17 cellular contexts compared by ENCODE assay signal in the genomic region with DNA sequence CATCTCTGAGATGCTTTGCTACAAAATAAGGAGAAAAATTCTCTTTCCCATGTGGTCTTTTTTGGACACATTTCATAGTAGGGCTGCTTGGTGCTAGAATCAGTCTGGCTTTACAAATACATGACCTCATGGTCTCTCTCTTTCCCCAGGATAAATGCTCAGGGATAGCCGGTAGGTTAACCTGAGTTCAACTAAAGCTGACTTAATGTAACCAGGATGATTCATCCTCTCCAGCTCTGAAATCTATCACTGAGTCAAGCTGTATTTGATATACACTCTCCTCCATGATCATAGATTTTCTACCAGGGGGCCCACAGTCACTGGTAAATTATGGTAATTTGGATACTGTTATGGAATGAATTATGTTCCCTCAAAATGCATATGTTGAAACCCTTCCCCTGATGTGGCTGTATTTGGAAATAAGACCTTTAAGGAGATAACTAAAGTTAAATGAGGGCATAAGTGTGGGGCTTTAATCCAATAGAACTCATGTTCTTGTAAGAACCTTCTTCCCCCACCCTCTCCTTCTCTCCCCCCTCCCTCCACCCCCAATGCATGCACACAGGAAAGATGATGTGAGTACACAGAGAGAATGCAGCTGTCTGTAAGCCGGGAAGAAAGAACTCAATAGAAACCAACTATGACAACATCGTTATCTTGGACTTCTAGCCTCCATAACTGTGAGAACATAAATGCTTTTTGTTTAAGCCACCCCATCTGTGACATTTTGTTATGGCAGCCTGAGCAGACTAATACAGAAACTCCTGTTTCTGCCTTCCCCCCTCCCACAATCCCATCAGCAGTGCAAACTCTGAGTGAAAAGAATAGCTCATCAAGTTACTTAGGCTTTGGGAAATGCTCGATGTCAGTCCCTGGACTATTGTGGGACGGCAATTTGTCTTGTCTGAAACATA.
A peak's percentile ranks its signal among the peaks of the same experiment; 100 is the strongest.
DNase-seq lines count a peak whose midpoint lies in the region; ATAC-seq, FAIRE-seq and TF ChIP-seq lines count a peak whose summit lies in the region.
"Had no signal": no experiment of that assay in that cellular context is flagged by ENCODE, and none has a peak within 500 bp of the region (broad histone marks: within the 10 kb centered on the region; RNA-seq: fewer than 3 reads in every experiment).

No MANE protein-coding gene starts in this region.

- H3K36me3 ChIP-seq in GM12878 (ENCODE audit: control insufficient read depth in 2 of 2, insufficient read depth in 2 of 2, low read length in 1 of 2) = no peaks in the 10 kb centered on the region
- H3K36me3 ChIP-seq in Peyer's patch = no peaks in the 10 kb centered on the region
- H3K36me3 ChIP-seq: colonic mucosa, right lobe of liver had no signal

- H3K27me3 Mint-ChIP-seq in chondrocyte (ENCODE audit: low read depth) = no peaks in the 10 kb centered on the region
- H3K27me3 Mint-ChIP-seq: activated CD4-positive, alpha-beta T cell treated with anti-CD3 and anti-CD28 coated beads, Interleukin-2, amount 10 ng/mL, durations not matched to agents 7 days and 5 days; IgD-negative memory B cell; type B pancreatic cell had no signal

- POLR2A ChIA-PET in GM12878 (lab: Charles Lee) = interaction anchor here (0.7 kb wide), 1 partner anchor 126 kb away, joined by 4 read pairs; no protein-coding TSS in a partner anchor

- DNase-seq in GM12878 (ENCODE audit: low read depth, low spot score) (no peak), putamen (ENCODE audit: low spot score) (peak; percentile 61), GM03348 (ENCODE audit: low spot score) (no peak), chondrocyte (ENCODE audit: low spot score) (no peak), sciatic nerve (ENCODE audit: low spot score) (no peak), Peyer's patch (no peak)
- DNase-seq: activated CD4-positive, alpha-beta T cell treated with anti-CD3 and anti-CD28 coated beads, Interleukin-2, amount 10 ng/mL, durations not matched to agents 7 days and 5 days; activated naive CD4-positive, alpha-beta T cell; colonic mucosa; DMS153; H9; right lobe of liver had no signal

- H3K79me2 ChIP-seq in GM12878 (ENCODE audit: control insufficient read depth, insufficient read depth, low read length) = no peaks in the 10 kb centered on the region
- H3K79me2 ChIP-seq: hepatocyte had no signal

- H3K4me3 ChIP-seq in GM12878 = no peak overlapping the region
- no peak overlapping the region for H3K4me3 ChIP-seq in Peyer's patch
- H3K4me3 ChIP-seq: colonic mucosa, hepatocyte, right lobe of liver had no signal

- no peaks in the 10 kb centered on the region for H4K20me1 ChIP-seq in GM12878 (ENCODE audit: control insufficient read depth, insufficient read depth)

- H3K4me1 ChIP-seq in GM12878 (ENCODE audit: control insufficient read depth, insufficient read depth, low read length) (peaks cover 5% of the 10 kb centered on the region; the same call in 1 of the 2 replicates), Peyer's patch (no peaks in the 10 kb centered on the region)
- H3K4me1 ChIP-seq: colonic mucosa, right lobe of liver had no signal

- no peak for FAIRE-seq in GM12878 (lab: Jason Lieb, UNC)

- BruUV-seq in GM12878 (replicated peaks; lab: Mats Ljungman, UMichigan) = no TSS peak

- no peaks in the 10 kb centered on the region for H3K36me3 Mint-ChIP-seq in chondrocyte (ENCODE audit: low read depth)
- H3K36me3 Mint-ChIP-seq: IgD-negative memory B cell, type B pancreatic cell had no signal

- ATAC-seq in GM19351 (IDR thresholded peaks at IDR 0.05; ENCODE audit: unreplicated experiment) (peak; percentile 20), HG03342 (IDR thresholded peaks at IDR 0.05; ENCODE audit: unreplicated experiment) (peak; percentile 36), GM12878 (peak; percentile 69), sciatic nerve (no peak)

- TF ChIP-seq EP300 in GM12878 (IDR thresholded peaks at IDR 0.05; ENCODE audit: borderline replicate concordance in 1 of 2, control insufficient read depth in 1 of 2, low read depth in 2 of 2, low read length in 2 of 2) = no peak

- no peak overlapping the region; the same call in 1 of the 2 replicates for H3K4me2 ChIP-seq in GM12878 (ENCODE audit: control insufficient read depth, insufficient read depth)
- H3K4me2 ChIP-seq: hepatocyte had no signal

- H2AFZ ChIP-seq in GM12878 (ENCODE audit: control insufficient read depth, low read depth, low read length) = no peak overlapping the region
- H2AFZ ChIP-seq: hepatocyte had no signal

- no peak for TF ChIP-seq POLR2A in GM12878 (IDR thresholded peaks at IDR 0.05; ENCODE audit: low read depth, low read length)
- TF ChIP-seq POLR2A in Peyer's patch (IDR thresholded peaks at IDR 0.05) = no peak

- H3K9me3 ChIP-seq in GM12878 (replicated peaks; ENCODE audit: control insufficient read depth, insufficient read depth, low read length) (no peaks in the 10 kb centered on the region), Peyer's patch (no peaks in the 10 kb centered on the region)
- H3K9me3 ChIP-seq: colonic mucosa, right lobe of liver had no signal

- TF ChIP-seq RAD21 in GM12878 (IDR thresholded peaks at IDR 0.05; ENCODE audit: insufficient read depth, low read depth, low read length) = no peak

- SMC1A ChIA-PET in GM12878 (lab: Charles Lee; ENCODE audit: uncharacterized antibody, unreplicated experiment) = interaction anchor here (0.7 to 1.5 kb wide), 2 partner anchors 16 to 251 kb away, joined by 3 read pairs; no protein-coding TSS in a partner anchor

- in situ Hi-C loops in GM12878 (cut with MboI) = no loop called here

- H3K27ac ChIP-seq in GM12878 (ENCODE audit: control insufficient read depth, insufficient read depth) = no peak overlapping the region; the same call in 1 of the 2 replicates
- no peak overlapping the region for H3K27ac ChIP-seq in Peyer's patch
- H3K27ac ChIP-seq: colonic mucosa, hepatocyte, right lobe of liver had no signal

- no peak overlapping the region for H3K4me3 Mint-ChIP-seq in chondrocyte (ENCODE audit: unreplicated experiment)
- H3K4me3 Mint-ChIP-seq: activated CD4-positive, alpha-beta T cell treated with anti-CD3 and anti-CD28 coated beads, Interleukin-2, amount 10 ng/mL, durations not matched to agents 7 days and 5 days; H9; IgD-negative memory B cell; type B pancreatic cell had no signal

- CTCF ChIA-PET in GM12878 (lab: Yijun Ruan, JAX) = no interaction called here

- no peak overlapping the region for H3K27ac Mint-ChIP-seq in chondrocyte (ENCODE audit: unreplicated experiment)
- H3K27ac Mint-ChIP-seq: activated CD4-positive, alpha-beta T cell treated with anti-CD3 and anti-CD28 coated beads, Interleukin-2, amount 10 ng/mL, durations not matched to agents 7 days and 5 days; H9; IgD-negative memory B cell; type B pancreatic cell had no signal

- no peak for TF ChIP-seq CTCF in GM12878 (IDR thresholded peaks at IDR 0.05 in 2 of 3, conservative IDR thresholded peaks at IDR 0.05 in 1 of 3; ENCODE audit: control insufficient read depth in 2 of 3, extremely low read depth in 1 of 3, insufficient read depth in 1 of 3, low read depth in 3 of 3, low read length in 3 of 3)
- TF ChIP-seq CTCF in chondrocyte (IDR thresholded peaks at IDR 0.05) = no peak
- no peak for TF ChIP-seq CTCF in Peyer's patch (IDR thresholded peaks at IDR 0.05)

- no peak overlapping the region for H3K9ac ChIP-seq in GM12878 (ENCODE audit: control insufficient read depth, insufficient read depth, low read length)

- intact Hi-C loops in GM12878 (cut with micrococcal nuclease; ENCODE audit: unreplicated experiment) = loop anchor here (5.0 kb wide), 1 partner anchor 135 kb away; a partner anchor contains a TSS
- intact Hi-C loops in sciatic nerve (cut with DNase I) = no loop called here

- H3K27me3 ChIP-seq in GM12878 (replicated peaks in 1 of 2; ENCODE audit: control insufficient read depth in 2 of 2, insufficient read depth in 2 of 2, low read length in 1 of 2) (no peaks in the 10 kb centered on the region), Peyer's patch (no peaks in the 10 kb centered on the region)
- H3K27me3 ChIP-seq: colonic mucosa, hepatocyte, right lobe of liver had no signal

- WGBS in GM12878 (ENCODE audit: insufficient coverage, insufficient replicate concordance, low lambda C conversion rate, missing lambda C conversion rate) = 5% methylated on average over 5 of the region's 5 CpGs

- H3K4me1 Mint-ChIP-seq in chondrocyte (ENCODE audit: low read depth) = no peaks in the 10 kb centered on the region
- H3K4me1 Mint-ChIP-seq: activated CD4-positive, alpha-beta T cell treated with anti-CD3 and anti-CD28 coated beads, Interleukin-2, amount 10 ng/mL, durations not matched to agents 7 days and 5 days; IgD-negative memory B cell had no signal

- H3K9me3 Mint-ChIP-seq in chondrocyte (ENCODE audit: low read depth) = peaks cover 10% of the 10 kb centered on the region
- H3K9me3 Mint-ChIP-seq: IgD-negative memory B cell, type B pancreatic cell had no signal

- RAD21 ChIA-PET in GM12878 (lab: Charles Lee; ENCODE audit: unreplicated experiment) = interaction anchor here (1.3 to 1.4 kb wide), 2 partner anchors 28 to 132 kb away, joined by 3 to 4 read pairs; no protein-coding TSS in a partner anchor

TF ChIP-seq in GM12878, 131 proteins besides CTCF, POLR2A, EP300 and RAD21 (continues in another document):
- TF ChIP-seq RUNX3 (IDR thresholded peaks at IDR 0.05; ENCODE audit: low read length) = peak; percentile 17; the same call in 1 of the 2 replicates
- no peak for TF ChIP-seq RAD51 (IDR thresholded peaks at IDR 0.05)
- TF ChIP-seq, protein P1, sequence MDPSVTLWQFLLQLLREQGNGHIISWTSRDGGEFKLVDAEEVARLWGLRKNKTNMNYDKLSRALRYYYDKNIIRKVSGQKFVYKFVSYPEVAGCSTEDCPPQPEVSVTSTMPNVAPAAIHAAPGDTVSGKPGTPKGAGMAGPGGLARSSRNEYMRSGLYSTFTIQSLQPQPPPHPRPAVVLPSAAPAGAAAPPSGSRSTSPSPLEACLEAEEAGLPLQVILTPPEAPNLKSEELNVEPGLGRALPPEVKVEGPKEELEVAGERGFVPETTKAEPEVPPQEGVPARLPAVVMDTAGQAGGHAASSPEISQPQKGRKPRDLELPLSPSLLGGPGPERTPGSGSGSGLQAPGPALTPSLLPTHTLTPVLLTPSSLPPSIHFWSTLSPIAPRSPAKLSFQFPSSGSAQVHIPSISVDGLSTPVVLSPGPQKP (IDR thresholded peaks at IDR 0.05; ENCODE audit: low read depth, low read length) = no peak
- TF ChIP-seq, protein P2, sequence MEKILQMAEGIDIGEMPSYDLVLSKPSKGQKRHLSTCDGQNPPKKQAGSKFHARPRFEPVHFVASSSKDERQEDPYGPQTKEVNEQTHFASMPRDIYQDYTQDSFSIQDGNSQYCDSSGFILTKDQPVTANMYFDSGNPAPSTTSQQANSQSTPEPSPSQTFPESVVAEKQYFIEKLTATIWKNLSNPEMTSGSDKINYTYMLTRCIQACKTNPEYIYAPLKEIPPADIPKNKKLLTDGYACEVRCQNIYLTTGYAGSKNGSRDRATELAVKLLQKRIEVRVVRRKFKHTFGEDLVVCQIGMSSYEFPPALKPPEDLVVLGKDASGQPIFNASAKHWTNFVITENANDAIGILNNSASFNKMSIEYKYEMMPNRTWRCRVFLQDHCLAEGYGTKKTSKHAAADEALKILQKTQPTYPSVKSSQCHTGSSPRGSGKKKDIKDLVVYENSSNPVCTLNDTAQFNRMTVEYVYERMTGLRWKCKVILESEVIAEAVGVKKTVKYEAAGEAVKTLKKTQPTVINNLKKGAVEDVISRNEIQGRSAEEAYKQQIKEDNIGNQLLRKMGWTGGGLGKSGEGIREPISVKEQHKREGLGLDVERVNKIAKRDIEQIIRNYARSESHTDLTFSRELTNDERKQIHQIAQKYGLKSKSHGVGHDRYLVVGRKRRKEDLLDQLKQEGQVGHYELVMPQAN (conservative IDR thresholded peaks at IDR 0.05) = no peak
